Comparison of ENCODE assay signal across 29 cellular contexts in genomic region chr17:68606451-68607307, GRCh38. TPM values are rescaled to one million over a fixed set of nuclear protein-coding genes. Genes with fewer than 3 reads are reported as not detected.
"Had no signal": no experiment of that assay in that cellular context is flagged by ENCODE, and none has a peak within 500 bp of the region (broad histone marks: within the 10 kb centered on the region; RNA-seq: fewer than 3 reads in every experiment).

No MANE protein-coding gene starts in this region.

- H3K36me3 ChIP-seq: lower lobe of right lung, neural progenitor cell, neutrophil, ovary, right atrium auricular region, stomach, thyroid gland, upper lobe of right lung had no signal

- H3K27ac Mint-ChIP-seq: mesothelial cell of epicardium; naive B cell; natural killer cell; nephron progenitor cell; neural progenitor cell; stimulated activated naive B cell treated with anti-CD40 and anti-IgM and Interleukin-4, amounts not matched to agents 10 μg/mL and 1 μg/mL and 100 μg/mL, for 72 hours had no signal

- ATAC-seq: left ventricle myocardium superior; lower lobe of right lung; natural killer cell; sciatic nerve; stimulated activated naive CD8-positive, alpha-beta T cell treated with anti-CD3 and anti-CD28 coated beads, Interleukin-15, Interleukin-2, amounts not matched to agents 100 U/mL and 50 U/mL, for 24 hours; upper lobe of right lung had no signal

- H3K4me3 ChIP-seq: hepatocyte, lower lobe of right lung, neural progenitor cell, ovary, right atrium auricular region, skin epidermis, stomach, testis, thyroid gland, upper lobe of right lung had no signal

- H3K36me3 Mint-ChIP-seq: neural progenitor cell had no signal

- H3K9me3 ChIP-seq: testis, thyroid gland had no signal

- H3K4me3 Mint-ChIP-seq: mesothelial cell of epicardium, naive B cell, natural killer cell, nephron progenitor cell, neural progenitor cell had no signal

- H3K79me2 ChIP-seq: hepatocyte had no signal

- H3K4me1 Mint-ChIP-seq: nephron progenitor cell, neural progenitor cell had no signal

- H3K27ac ChIP-seq: hepatocyte, lower lobe of right lung, neural progenitor cell, neutrophil, ovary, right atrium auricular region, skin epidermis, stomach, testis, thyroid gland, upper lobe of right lung had no signal

- DNase-seq: islet precursor cell; left ventricle myocardium superior; lower lobe of right lung; mammary epithelial cell; mesenchymal stem cell; naive B cell; natural killer cell; nephron progenitor cell; occipital lobe; ovary; stimulated activated CD4-positive, alpha-beta T cell treated with anti-CD3 and anti-CD28 coated beads, Interleukin-12 subunit alpha, Interleukin-12 subunit beta, amount 100 ng/mL, for 4 hours; stimulated activated CD4-positive, alpha-beta T cell treated with anti-CD3 and anti-CD28 coated beads, Interleukin-15, amount 100 ng/mL, for 24 hours; stimulated activated CD4-positive, alpha-beta T cell treated with anti-CD3 and anti-CD28 coated beads, Interleukin-2, amount 100 ng/mL, for 24 hours; stimulated activated CD4-positive, alpha-beta T cell treated with anti-CD3 and anti-CD28 coated beads, Interleukin-4, amount 100 ng/mL, for 1 hour; stimulated activated naive B cell treated with anti-CD40 and anti-IgM and Interleukin-4, amounts not matched to agents 10 μg/mL and 1 μg/mL and 100 μg/mL, for 72 hours; stimulated activated naive CD8-positive, alpha-beta T cell treated with anti-CD3 and anti-CD28 coated beads, Interleukin-15, Interleukin-2, amounts not matched to agents 100 U/mL and 50 U/mL, for 24 hours; stomach; testis; thyroid gland; trophoblast cell; upper lobe of right lung had no signal

- H3K4me1 ChIP-seq: neural progenitor cell had no signal

- H3K9ac ChIP-seq: neural progenitor cell had no signal

- H3K27me3 ChIP-seq: ovary, right atrium auricular region, testis, thyroid gland, upper lobe of right lung had no signal

- H3K4me2 ChIP-seq: hepatocyte, neural progenitor cell had no signal

- H2AFZ ChIP-seq: hepatocyte, neural progenitor cell had no signal

RNA-seq across cellular contexts. Expression of gene FAM20A, which starts 5.5 kb away (rescaled TPM):
- total RNA-seq: pulmonary artery endothelial cell had no signal
- polyA plus RNA-seq: mammary epithelial cell had no signal
